ENCODE assay signal across 9 cellular contexts in genomic region chr7:150941983-150942590, GRCh38. TPM values are rescaled to one million over a fixed set of nuclear protein-coding genes. Genes with fewer than 3 reads are reported as not detected.
DNase-seq lines count a peak whose midpoint lies in the region; ATAC-seq and TF ChIP-seq lines count a peak whose summit lies in the region.
"Had no signal": no experiment of that assay in that cellular context is flagged by ENCODE, and none has a peak within 500 bp of the region (broad histone marks: within the 10 kb centered on the region; RNA-seq: fewer than 3 reads in every experiment).

No MANE protein-coding gene starts in this region.

- peaks cover 9% of the 10 kb centered on the region for H3K27me3 Mint-ChIP-seq in central memory CD8-positive, alpha-beta T cell

- WGBS in spleen, 5 donors: 30 to 39% (median 38%) methylated on average over 9 to 14 of the region's 14 CpGs

- H3K4me1 Mint-ChIP-seq in central memory CD8-positive, alpha-beta T cell: peaks cover 39% of the 10 kb centered on the region

- TF ChIP-seq POLR2A in spleen (IDR thresholded peaks at IDR 0.05): no peak

- peaks cover 0 to 43% (median 0%) of the 10 kb centered on the region in 7 donors for H3K27me3 ChIP-seq in spleen (replicated peaks in 1 of 7)

- H3K27ac Mint-ChIP-seq in central memory CD8-positive, alpha-beta T cell (ENCODE audit: low read depth): no peak overlapping the region

- intact Hi-C loops in spleen (cut with DNase I; ENCODE audit: low total_unique reads): no loop called here

- H3K4me3 Mint-ChIP-seq in central memory CD8-positive, alpha-beta T cell: no peak overlapping the region

- no peaks in the 10 kb centered on the region for H3K36me3 Mint-ChIP-seq in central memory CD8-positive, alpha-beta T cell (ENCODE audit: insufficient read depth)

- no peaks in the 10 kb centered on the region for H3K36me3 ChIP-seq in spleen

- H3K9me3 Mint-ChIP-seq in central memory CD8-positive, alpha-beta T cell: no peaks in the 10 kb centered on the region

- TF ChIP-seq CTCF in spleen (IDR thresholded peaks at IDR 0.05 in 8 of 11, conservative IDR thresholded peaks at IDR 0.05 in 3 of 11): no peak

- no peaks in the 10 kb centered on the region for H3K9me3 ChIP-seq in spleen
- H3K9me3 ChIP-seq: psoas muscle had no signal

- peak; percentile 61 for ATAC-seq in central memory CD8-positive, alpha-beta T cell (replicated peaks; ENCODE audit: extremely low read depth, poor library complexity, severe bottlenecking)
- ATAC-seq in HG02981 (IDR thresholded peaks at IDR 0.05; ENCODE audit: unreplicated experiment) (no peak), GM18502 (IDR thresholded peaks at IDR 0.05; ENCODE audit: poor library complexity, unreplicated experiment) (no peak)

- peaks cover 4 to 30% (median 20%) of the 10 kb centered on the region in 6 donors for H3K4me1 ChIP-seq in spleen
- H3K4me1 ChIP-seq: psoas muscle had no signal

- DNase-seq in NCI-H748 (lab: John Stamatoyannopoulos, UW; ENCODE audit: unreplicated experiment) (peak; percentile 36), NCI-H748 treated with DMSO at 0.1 percent for 48 hours (lab: John Stamatoyannopoulos, UW) (no peak), RPMI8226 (peak; percentile 97), spleen (peak; percentile 82), ecto neural progenitor cell (ENCODE audit: low spot score) (no peak)
- peak; percentile 25 to 27 for DNase-seq in central memory CD8-positive, alpha-beta T cell (ENCODE audit: low spot score in 2 of 2)

- H3K27ac ChIP-seq in spleen: no peak overlapping the region
- H3K27ac ChIP-seq: psoas muscle had no signal

- no peak overlapping the region for H3K4me3 ChIP-seq in spleen
- H3K4me3 ChIP-seq: psoas muscle had no signal

RNA-seq across cellular contexts. Expression of gene KCNH2, which starts 36.0 kb away (rescaled TPM):
- total RNA-seq in spleen: 1 to 10 TPM; 1.6 to 5.1 (median 2.8) TPM
- polyA plus RNA-seq in spleen: 1 to 10 TPM in 2 of 3 donors, under 1 TPM in 1; 0.67 to 2.5 (median 1.3) TPM

RNA-seq across cellular contexts. Expression of gene NOS3, which starts 48.7 kb away (rescaled TPM):
- total RNA-seq in spleen: 100 to 1,000 TPM; 106 to 455 (median 187) TPM
- polyA plus RNA-seq in spleen: 10 to 100 TPM; 11.9 to 81.1 (median 28.4) TPM

Comparison
In these comparisons a context has a peak if more than half of its experiments do, and no peak if none do; other contexts are left out.
1. DNase-seq: peak in NCI-H748 (single experiment), RPMI8226 (single experiment), central memory CD8-positive, alpha-beta T cell (2 of 2) and spleen (single experiment); none in NCI-H748 treated with DMSO at 0.1 percent for 48 hours (single experiment) and ecto neural progenitor cell (single experiment).